17 cellular contexts compared by ENCODE assay signal in genomic region chr4:127849505-127850234, GRCh38.
"Had no signal": no experiment of that assay in that cellular context is flagged by ENCODE, and none has a peak within 500 bp of the region (broad histone marks: within the 10 kb centered on the region; RNA-seq: fewer than 3 reads in every experiment).

No MANE protein-coding gene starts in this region.

- H3K4me1 ChIP-seq: adrenal gland, right atrium auricular region, thyroid gland had no signal

- FAIRE-seq: bronchial epithelial cell had no signal

- H3K27ac ChIP-seq: adrenal gland, epithelial cell of prostate, right atrium auricular region, thyroid gland, WERI-Rb-1 had no signal

- DNase-seq: activated CD4-positive, alpha-beta T cell treated with anti-CD3 and anti-CD28 coated beads for 1 hour; activated CD8-positive, alpha-beta memory T cell treated with anti-CD3 and anti-CD28 coated beads for 24 hours; activated CD8-positive, alpha-beta memory T cell treated with anti-CD3 and anti-CD28 coated beads, Interleukin-2, amount 50 U/mL, for 48 hours; activated effector memory CD4-positive, alpha-beta T cell treated with Interleukin-2 at 50 U/mL for 16 hours; activated T-cell treated with anti-CD3 and anti-CD28 coated beads, Interleukin-2, amount 50 U/mL, for 48 hours; adrenal gland; effector memory CD8-positive, alpha-beta T cell; immature natural killer cell; left ventricle myocardium superior; stimulated activated CD4-positive, alpha-beta T cell treated with anti-CD3 and anti-CD28 coated beads, Interleukin-2, amount 100 ng/mL, for 24 hours; stimulated activated naive CD4-positive, alpha-beta T cell treated with Interleukin-2 at 50 U/mL for 16 hours; T-helper 17 cell; thyroid gland; WERI-Rb-1 had no signal

- ATAC-seq: effector memory CD8-positive, alpha-beta T cell; left ventricle myocardium superior; T-helper 17 cell had no signal

- H3K36me3 ChIP-seq: adrenal gland, right atrium auricular region, thyroid gland, WERI-Rb-1 had no signal

- H3K27me3 ChIP-seq: adrenal gland, right atrium auricular region, thyroid gland had no signal

- H3K4me3 ChIP-seq: adrenal gland, right atrium auricular region, thyroid gland had no signal

- H3K9me3 ChIP-seq: thyroid gland had no signal
